ENCODE assay signal across 20 cellular contexts in genomic region chr5:142640316-142641005, GRCh38. TPM values are rescaled to one million over a fixed set of nuclear protein-coding genes. Genes with fewer than 3 reads are reported as not detected.
DNase-seq lines count a peak whose midpoint lies in the region; ATAC-seq and TF ChIP-seq lines count a peak whose summit lies in the region.
"Had no signal": no experiment of that assay in that cellular context is flagged by ENCODE, and none has a peak within 500 bp of the region (broad histone marks: within the 10 kb centered on the region; RNA-seq: fewer than 3 reads in every experiment).

No MANE protein-coding gene starts in this region.

- H3K27me3 ChIP-seq in BLaER1 treated with 17β-estradiol and CSF1 and Interleukin-3, amounts not matched to agents 10 nM and 100 nM: no peaks in the 10 kb centered on the region
- H3K27me3 ChIP-seq: Peyer's patch, SJSA1 had no signal

- H4K20me1 ChIP-seq in BLaER1 treated with 17β-estradiol and CSF1 and Interleukin-3, amounts not matched to agents 10 nM and 100 nM: no peaks in the 10 kb centered on the region

- H3K27ac Mint-ChIP-seq in glutamatergic neuron (ENCODE audit: unreplicated experiment) (peak overlapping the region; percentile 80), T-helper 17 cell (no peak overlapping the region)
- H3K27ac Mint-ChIP-seq: CD4-positive, CD25-positive, alpha-beta regulatory T cell; T-helper 1 cell treated with Interleukin-12 subunit alpha and Interleukin-12 subunit beta and Interleukin-4 antibody, amounts not matched to agents 30 μg/mL and 1 μg/mL, for 36 hours had no signal

- H3K4me1 ChIP-seq in BLaER1 treated with 17β-estradiol and CSF1 and Interleukin-3, amounts not matched to agents 10 nM and 100 nM: peaks cover 0 to 12% (median 10%) of the 10 kb centered on the region in 10 experiments; a peak in 14 of 20 replicates
- H3K4me1 ChIP-seq: Peyer's patch had no signal

- H3K4me1 Mint-ChIP-seq in glutamatergic neuron (ENCODE audit: low read depth, unreplicated experiment): peaks cover 47% of the 10 kb centered on the region
- peaks cover 3% of the 10 kb centered on the region for H3K4me1 Mint-ChIP-seq in T-helper 17 cell
- H3K4me1 Mint-ChIP-seq: CD4-positive, CD25-positive, alpha-beta regulatory T cell had no signal

- H3K36me3 ChIP-seq in BLaER1 treated with 17β-estradiol and CSF1 and Interleukin-3, amounts not matched to agents 10 nM and 100 nM: no peaks in the 10 kb centered on the region
- H3K36me3 ChIP-seq: Peyer's patch, SJSA1 had no signal

- no peak overlapping the region for H3K9ac ChIP-seq in BLaER1 treated with 17β-estradiol and CSF1 and Interleukin-3, amounts not matched to agents 10 nM and 100 nM
- H3K9ac ChIP-seq: KMS-11 had no signal

- no peak overlapping the region for H3K4me3 ChIP-seq in BLaER1 treated with 17β-estradiol and CSF1 and Interleukin-3, amounts not matched to agents 10 nM and 100 nM
- H3K4me3 ChIP-seq: Peyer's patch, SJSA1 had no signal

- ATAC-seq in T-helper 17 cell: no peak

- TF ChIP-seq CTCF in glutamatergic neuron (IDR thresholded peaks at IDR 0.05; ENCODE audit: partially characterized antibody, unreplicated experiment): no peak

- H3K4me2 ChIP-seq in BLaER1 treated with 17β-estradiol and CSF1 and Interleukin-3, amounts not matched to agents 10 nM and 100 nM: peak overlapping the region in 9 of 11 experiments; percentile 16 to 63 (median 33); a peak in 15 of 22 replicates
- H3K4me2 ChIP-seq: KMS-11 had no signal

- H3K9me3 ChIP-seq in BLaER1 treated with 17β-estradiol and CSF1 and Interleukin-3, amounts not matched to agents 10 nM and 100 nM (replicated peaks in 1 of 11): no peaks in the 10 kb centered on the region; a peak in 1 of 22 replicates
- H3K9me3 ChIP-seq in T-helper 17 cell (ENCODE audit: control insufficient read depth, low read length, poor library complexity, severe bottlenecking): no peaks in the 10 kb centered on the region
- H3K9me3 ChIP-seq: Peyer's patch, SJSA1 had no signal

- no peaks in the 10 kb centered on the region for H3K9me3 Mint-ChIP-seq in glutamatergic neuron (ENCODE audit: unreplicated experiment)
- H3K9me3 Mint-ChIP-seq: T-helper 1 cell treated with Interleukin-12 subunit alpha and Interleukin-12 subunit beta and Interleukin-4 antibody, amounts not matched to agents 30 μg/mL and 1 μg/mL, for 36 hours had no signal

- H3K27ac ChIP-seq in BLaER1 treated with 17β-estradiol and CSF1 and Interleukin-3, amounts not matched to agents 10 nM and 100 nM: no peak overlapping the region
- H3K27ac ChIP-seq: 22Rv1, KMS-11, Peyer's patch, SJSA1 had no signal

- H3K27me3 Mint-ChIP-seq in glutamatergic neuron (ENCODE audit: unreplicated experiment): peaks cover 2% of the 10 kb centered on the region
- peaks cover 81% of the 10 kb centered on the region for H3K27me3 Mint-ChIP-seq in T-helper 17 cell

- H3K4me3 Mint-ChIP-seq in glutamatergic neuron (ENCODE audit: unreplicated experiment) (peak overlapping the region; percentile 31), T-helper 17 cell (no peak overlapping the region)
- H3K4me3 Mint-ChIP-seq: CD4-positive, CD25-positive, alpha-beta regulatory T cell; T-helper 1 cell treated with Interleukin-12 subunit alpha and Interleukin-12 subunit beta and Interleukin-4 antibody, amounts not matched to agents 30 μg/mL and 1 μg/mL, for 36 hours had no signal

- DNase-seq in NCI-H1417 (lab: John Stamatoyannopoulos, UW) (peak in 2 of 3 experiments; percentile 19 to 33), NCI-H1417 treated with DMSO at 0.1 percent for 48 hours (lab: John Stamatoyannopoulos, UW) (no peak), NCI-H1436 (lab: John Stamatoyannopoulos, UW) (peak; percentile 68), glutamatergic neuron (peak; percentile 50), activated T-cell treated with anti-CD3 and anti-CD28 coated beads for 4 hours (no peak), cerebellum (ENCODE audit: low spot score) (no peak), T-helper 17 cell (no peak)
- DNase-seq: CD4-positive, CD25-positive, alpha-beta regulatory T cell; COR-L47; GF-D8; NCI-H146; NCI-H2029 treated with DMSO at 0.1 percent for 48 hours; NCI-H510A treated with DMSO at 0.1 percent for 48 hours; NK-92 treated with Interleukin-12 subunit alpha and Interleukin-12 subunit beta, amount 100 ng/mL, for 24 hours; Peyer's patch had no signal

- no peaks in the 10 kb centered on the region for H3K36me3 Mint-ChIP-seq in glutamatergic neuron (ENCODE audit: unreplicated experiment)
- peaks cover 10% of the 10 kb centered on the region for H3K36me3 Mint-ChIP-seq in T-helper 17 cell (ENCODE audit: low read depth)
- H3K36me3 Mint-ChIP-seq: CD4-positive, CD25-positive, alpha-beta regulatory T cell had no signal

RNA-seq across cellular contexts. Expression of gene FGF1, which starts 45.4 kb away (rescaled TPM):
- total RNA-seq in glutamatergic neuron (ENCODE audit: unreplicated experiment): not detected
- total RNA-seq in cerebellum: 6.8 TPM
- not detected for total RNA-seq in T-helper 17 cell
- total RNA-seq: CD4-positive, CD25-positive, alpha-beta regulatory T cell; Peyer's patch had no signal

Comparison
In these comparisons a context has a peak if more than half of its experiments do, and no peak if none do; other contexts are left out.
1. DNase-seq: peak in NCI-H1417 (2 of 3), NCI-H1436 (single experiment) and glutamatergic neuron (single experiment); none in NCI-H1417 treated with DMSO at 0.1 percent for 48 hours (single experiment), activated T-cell treated with anti-CD3 and anti-CD28 coated beads for 4 hours (single experiment), cerebellum (single experiment) and T-helper 17 cell (0 of 3).